ENCODE assay signal across 22 cellular contexts in the genomic region with DNA sequence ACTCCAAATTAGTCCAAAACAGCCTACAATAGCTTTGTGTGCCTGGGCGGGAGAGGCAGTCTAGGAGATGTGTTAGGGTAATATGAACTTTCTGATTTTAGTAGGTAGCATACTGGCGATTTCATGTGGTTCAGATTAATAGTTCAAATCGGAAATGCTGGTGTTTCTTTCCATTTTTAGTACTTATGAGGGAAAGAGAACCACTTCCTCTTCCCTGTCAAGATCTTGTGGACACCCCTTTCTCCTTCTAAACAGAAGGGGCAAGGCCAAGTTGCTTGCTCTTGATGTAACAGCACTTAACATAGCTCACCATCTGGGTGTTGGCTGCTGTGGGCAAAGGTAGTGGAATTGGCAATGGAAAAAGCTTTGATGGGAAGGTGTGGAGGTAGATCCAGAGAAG. TPM values are rescaled to one million over a fixed set of nuclear protein-coding genes. Genes with fewer than 3 reads are reported as not detected.
DNase-seq lines count a peak whose midpoint lies in the region; ATAC-seq and TF ChIP-seq lines count a peak whose summit lies in the region.
"Had no signal": no experiment of that assay in that cellular context is flagged by ENCODE, and none has a peak within 500 bp of the region (broad histone marks: within the 10 kb centered on the region; RNA-seq: fewer than 3 reads in every experiment).

No MANE protein-coding gene starts in this region.

- no peak overlapping the region for H3K4me3 Mint-ChIP-seq in nephron progenitor cell
- H3K4me3 Mint-ChIP-seq: activated B cell treated with CpG ODN at 0.5 μM for 24 hours, CD14-positive monocyte, natural killer cell, type B pancreatic cell had no signal

- DNase-seq in Jurkat, Clone E6-1 (ENCODE audit: low read depth, low spot score) = peak; percentile 2
- DNase-seq in nephron progenitor cell (no peak), superior temporal gyrus (ENCODE audit: extremely low spot score) (no peak), NCI-H82 (lab: John Stamatoyannopoulos, UW) (no peak)
- DNase-seq: activated B cell treated with CpG ODN at 0.5 μM for 24 hours; caudate nucleus; DMS79 treated with DMSO at 0.1 percent for 48 hours; effector CD8-positive, alpha-beta T cell; heart right ventricle; mesenchymal stem cell; MM.1S; natural killer cell; NCI-H2107; stimulated activated CD4-positive, alpha-beta T cell treated with anti-CD3 and anti-CD28 coated beads, Interleukin-12 subunit alpha, Interleukin-12 subunit beta, amount 100 ng/mL, for 4 hours; stimulated activated naive CD4-positive, alpha-beta T cell; T-helper 1 cell had no signal

- H3K4me1 Mint-ChIP-seq in nephron progenitor cell = no peaks in the 10 kb centered on the region
- H3K4me1 Mint-ChIP-seq: activated B cell treated with CpG ODN at 0.5 μM for 24 hours had no signal

- TF ChIP-seq CTCF in nephron progenitor cell (IDR thresholded peaks at IDR 0.05) = no peak

- H3K27me3 Mint-ChIP-seq in nephron progenitor cell (ENCODE audit: low read depth, poor library complexity) = peaks cover 3% of the 10 kb centered on the region
- H3K27me3 Mint-ChIP-seq: type B pancreatic cell had no signal

- peak overlapping the region; percentile 38 for H3K27ac Mint-ChIP-seq in nephron progenitor cell
- H3K27ac Mint-ChIP-seq: activated B cell treated with CpG ODN at 0.5 μM for 24 hours, natural killer cell, type B pancreatic cell had no signal

- H3K9me3 Mint-ChIP-seq in nephron progenitor cell = peaks cover 2% of the 10 kb centered on the region
- H3K9me3 Mint-ChIP-seq: activated B cell treated with CpG ODN at 0.5 μM for 24 hours, natural killer cell had no signal

- ATAC-seq in GM19025 (IDR thresholded peaks at IDR 0.05; ENCODE audit: low read depth, unreplicated experiment) = peak; percentile 8
- peak; percentile 15 for ATAC-seq in GM21723 (IDR thresholded peaks at IDR 0.05; ENCODE audit: unreplicated experiment)
- ATAC-seq in GM21390 (IDR thresholded peaks at IDR 0.05; ENCODE audit: unreplicated experiment) = no peak
- ATAC-seq: heart right ventricle, HepG2, natural killer cell had no signal

- no peaks in the 10 kb centered on the region for H3K36me3 Mint-ChIP-seq in nephron progenitor cell (ENCODE audit: low read depth)
- H3K36me3 Mint-ChIP-seq: CD14-positive monocyte, natural killer cell, type B pancreatic cell had no signal

- no peak overlapping the region for H3K4me3 ChIP-seq in Jurkat, Clone E6-1 (ENCODE audit: low read length)
- H3K4me3 ChIP-seq: heart right ventricle had no signal

RNA-seq across cellular contexts. Expression of gene IGF1, which starts 32.2 kb away (rescaled TPM):
- polyA plus RNA-seq in Jurkat, Clone E6-1 (2012; ENCODE audit: insufficient read depth, insufficient read length) = not detected
- polyA plus RNA-seq: CD14-positive monocyte, HepG2 had no signal
